In genomic region chr19:54729416-54730188, GRCh38 we compare ENCODE assay signal across 38 cellular contexts. TPM values are rescaled to one million over a fixed set of nuclear protein-coding genes. Genes with fewer than 3 reads are reported as not detected.
"Had no signal": no experiment of that assay in that cellular context is flagged by ENCODE, and none has a peak within 500 bp of the region (broad histone marks: within the 10 kb centered on the region; RNA-seq: fewer than 3 reads in every experiment).

No MANE protein-coding gene starts in this region.

- DNase-seq: activated B cell treated with CpG ODN at 0.5 μM for 24 hours; activated CD4-positive, alpha-beta memory T cell treated with anti-CD3 and anti-CD28 coated beads for 36 hours; activated CD4-positive, alpha-beta T cell treated with anti-CD3 and anti-CD28 coated beads for 4 hours; activated CD4-positive, alpha-beta T cell treated with anti-CD3 and anti-CD28 coated beads, Interleukin-2, amount 10 ng/mL, durations not matched to agents 24 days and 14 days; activated CD4-positive, alpha-beta T cell treated with anti-CD3 and anti-CD28 coated beads, Interleukin-2, amount 50 U/mL, for 1 hour; activated CD4-positive, alpha-beta T cell treated with anti-CD3 and anti-CD28 coated beads, Interleukin-2, amount 50 U/mL, for 4 hours; activated CD4-positive, CD25-positive, alpha-beta regulatory T cell treated with anti-CD3 and anti-CD28 coated beads, Interleukin-2, amount 50 U/mL, for 72 hours; activated CD8-positive, alpha-beta memory T cell treated with anti-CD3 and anti-CD28 coated beads, Interleukin-2, amount 50 U/mL, for 4 hours; activated CD8-positive, alpha-beta T cell treated with anti-CD3 and anti-CD28 coated beads for 36 hours; activated effector memory CD4-positive, alpha-beta T cell treated with anti-CD3 and anti-CD28 coated beads, Interleukin-2, amount 50 U/mL, for 16 hours; activated gamma-delta T cell treated with Interleukin-2 at 50 U/mL for 16 hours; activated naive CD4-positive, alpha-beta T cell; activated naive CD4-positive, alpha-beta T cell treated with anti-CD3 and anti-CD28 coated beads for 36 hours; activated naive CD4-positive, alpha-beta T cell treated with anti-CD3 and anti-CD28 coated beads, Interleukin-2, amount 50 U/mL, for 16 hours; activated naive CD8-positive, alpha-beta T cell treated with anti-CD3 and anti-CD28 coated beads for 36 hours; activated T-cell treated with anti-CD3 and anti-CD28 coated beads for 4 hours; activated T-cell treated with anti-CD3 and anti-CD28 coated beads, Interleukin-2, amount 50 U/mL, for 1 hour; activated T-cell treated with anti-CD3 and anti-CD28 coated beads, Interleukin-2, amount 50 U/mL, for 4 hours; activated T-cell treated with anti-CD3 and anti-CD28 coated beads, Interleukin-2, amount 50 U/mL, for 72 hours; adrenal gland; amniotic stem cell; aorta; body of pancreas; brain microvascular endothelial cell; central memory CD4-positive, alpha-beta T cell; T-helper 1 cell; T-helper 2 cell; T-helper 9 cell had no signal

- H3K27me3 Mint-ChIP-seq: activated CD4-positive, alpha-beta T cell treated with anti-CD3 and anti-CD28 coated beads, Interleukin-2, amount 10 ng/mL, durations not matched to agents 24 days and 14 days had no signal

- H3K27ac ChIP-seq: adrenal gland, body of pancreas, brain microvascular endothelial cell, breast epithelium, VCaP had no signal

- H3K27me3 ChIP-seq: adrenal gland, body of pancreas, brain microvascular endothelial cell, breast epithelium had no signal

- ATAC-seq: activated CD8-positive, alpha-beta T cell treated with anti-CD3 and anti-CD28 coated beads for 36 hours; activated naive CD4-positive, alpha-beta T cell treated with anti-CD3 and anti-CD28 coated beads, Interleukin-2, amount 50 U/mL, for 72 hours; activated T-cell treated with anti-CD3 and anti-CD28 coated beads, Interleukin-2, amount 50 U/mL, for 4 hours; activated T-cell treated with anti-CD3 and anti-CD28 coated beads, Interleukin-2, amount 50 U/mL, for 72 hours; activated T-helper 17 cell treated with anti-CD3 and anti-CD28 coated beads, Interleukin-2, amount 50 U/mL, for 72 hours; body of pancreas had no signal

- H3K9me3 ChIP-seq: adrenal gland, body of pancreas had no signal

- H3K4me3 ChIP-seq: adrenal gland, body of pancreas, breast epithelium had no signal

- H3K4me1 Mint-ChIP-seq: activated B cell treated with CpG ODN at 0.5 μM for 24 hours; activated CD4-positive, alpha-beta T cell treated with anti-CD3 and anti-CD28 coated beads, Interleukin-2, amount 10 ng/mL, durations not matched to agents 24 days and 14 days; activated naive CD8-positive, alpha-beta T cell treated with anti-CD3 and anti-CD28 coated beads for 36 hours; activated T-helper 17 cell treated with anti-CD3 and anti-CD28 coated beads, Interleukin-2, amount 50 U/mL, for 72 hours had no signal

- H3K27ac Mint-ChIP-seq: activated B cell treated with CpG ODN at 0.5 μM for 24 hours; activated CD4-positive, alpha-beta memory T cell treated with anti-CD3 and anti-CD28 coated beads for 36 hours; activated CD4-positive, alpha-beta T cell treated with anti-CD3 and anti-CD28 coated beads, Interleukin-2, amount 10 ng/mL, durations not matched to agents 24 days and 14 days; activated CD8-positive, alpha-beta T cell treated with anti-CD3 and anti-CD28 coated beads for 36 hours; activated naive CD4-positive, alpha-beta T cell treated with anti-CD3 and anti-CD28 coated beads for 36 hours; activated naive CD4-positive, alpha-beta T cell treated with anti-CD3 and anti-CD28 coated beads, Interleukin-2, amount 50 U/mL, for 72 hours; activated naive CD8-positive, alpha-beta T cell treated with anti-CD3 and anti-CD28 coated beads for 36 hours; activated T-cell treated with anti-CD3 and anti-CD28 coated beads, Interleukin-2, amount 50 U/mL, for 72 hours; activated T-helper 1 cell treated with anti-CD3 and anti-CD28 coated beads, Interleukin-12 subunit alpha, Interleukin-12 subunit beta, Interleukin-2, Interleukin-4 antibody, amounts not matched to agents 30 ng/mL and 10 ng/mL and 1 ng/mL, durations not matched to agents 14 hours and 24 hours and 36 hours; activated T-helper 17 cell treated with anti-CD3 and anti-CD28 coated beads, Interleukin-2, amount 50 U/mL, for 72 hours; T-helper 1 cell treated with Interleukin-12 subunit alpha and Interleukin-12 subunit beta and Interleukin-4 antibody, amounts not matched to agents 30 μg/mL and 1 μg/mL, for 36 hours; T-helper 2 cell treated with Interferon-gamma antibody and Interleukin-4, amounts not matched to agents 5 μg/mL and 100 μg/mL, for 36 hours had no signal

- H3K4me3 Mint-ChIP-seq: activated B cell treated with CpG ODN at 0.5 μM for 24 hours; activated CD4-positive, alpha-beta memory T cell treated with anti-CD3 and anti-CD28 coated beads for 36 hours; activated CD4-positive, alpha-beta T cell treated with anti-CD3 and anti-CD28 coated beads, Interleukin-2, amount 10 ng/mL, durations not matched to agents 24 days and 14 days; activated CD8-positive, alpha-beta T cell treated with anti-CD3 and anti-CD28 coated beads for 36 hours; activated naive CD4-positive, alpha-beta T cell treated with anti-CD3 and anti-CD28 coated beads for 36 hours; activated naive CD8-positive, alpha-beta T cell treated with anti-CD3 and anti-CD28 coated beads for 36 hours; activated T-cell treated with anti-CD3 and anti-CD28 coated beads, Interleukin-2, amount 50 U/mL, for 4 hours; activated T-cell treated with anti-CD3 and anti-CD28 coated beads, Interleukin-2, amount 50 U/mL, for 72 hours; activated T-helper 1 cell treated with anti-CD3 and anti-CD28 coated beads, Interleukin-12 subunit alpha, Interleukin-12 subunit beta, Interleukin-2, Interleukin-4 antibody, amounts not matched to agents 30 ng/mL and 10 ng/mL and 1 ng/mL, durations not matched to agents 14 hours and 24 hours and 36 hours; activated T-helper 17 cell treated with anti-CD3 and anti-CD28 coated beads, Interleukin-2, amount 50 U/mL, for 72 hours; T-helper 1 cell treated with Interleukin-12 subunit alpha and Interleukin-12 subunit beta and Interleukin-4 antibody, amounts not matched to agents 30 μg/mL and 1 μg/mL, for 36 hours; T-helper 2 cell treated with Interferon-gamma antibody and Interleukin-4, amounts not matched to agents 5 μg/mL and 100 μg/mL, for 36 hours had no signal

- H3K36me3 ChIP-seq: adrenal gland, brain microvascular endothelial cell, breast epithelium had no signal

- H3K36me3 Mint-ChIP-seq: activated CD4-positive, alpha-beta memory T cell treated with anti-CD3 and anti-CD28 coated beads for 36 hours; activated naive CD8-positive, alpha-beta T cell treated with anti-CD3 and anti-CD28 coated beads for 36 hours had no signal

- H3K9me3 Mint-ChIP-seq: activated CD4-positive, alpha-beta memory T cell treated with anti-CD3 and anti-CD28 coated beads for 36 hours; activated CD4-positive, alpha-beta T cell treated with anti-CD3 and anti-CD28 coated beads, Interleukin-2, amount 10 ng/mL, durations not matched to agents 24 days and 14 days had no signal

- H3K4me1 ChIP-seq: adrenal gland, body of pancreas, breast epithelium had no signal

RNA-seq across cellular contexts. Expression of gene KIR3DL3, which starts 5.4 kb away (rescaled TPM):
- total RNA-seq: activated B cell treated with CpG ODN at 0.5 μM for 24 hours; activated CD4-positive, alpha-beta memory T cell treated with anti-CD3 and anti-CD28 coated beads for 36 hours; activated CD4-positive, alpha-beta T cell treated with anti-CD3 and anti-CD28 coated beads, Interleukin-2, amount 10 ng/mL, durations not matched to agents 24 days and 14 days; activated CD8-positive, alpha-beta memory T cell treated with anti-CD3 and anti-CD28 coated beads for 36 hours; activated CD8-positive, alpha-beta T cell treated with anti-CD3 and anti-CD28 coated beads for 36 hours; activated naive CD4-positive, alpha-beta T cell treated with anti-CD3 and anti-CD28 coated beads for 36 hours; activated naive CD4-positive, alpha-beta T cell treated with anti-CD3 and anti-CD28 coated beads, Interleukin-2, amount 50 U/mL, for 72 hours; activated naive CD8-positive, alpha-beta T cell treated with anti-CD3 and anti-CD28 coated beads for 36 hours; activated T-cell treated with anti-CD3 and anti-CD28 coated beads, Interleukin-2, amount 50 U/mL, for 4 hours; activated T-cell treated with anti-CD3 and anti-CD28 coated beads, Interleukin-2, amount 50 U/mL, for 72 hours; activated T-helper 1 cell treated with anti-CD3 and anti-CD28 coated beads, Interleukin-12 subunit alpha, Interleukin-12 subunit beta, Interleukin-2, Interleukin-4 antibody, amounts not matched to agents 30 ng/mL and 10 ng/mL and 1 ng/mL, durations not matched to agents 14 hours and 24 hours and 36 hours; activated T-helper 17 cell treated with anti-CD3 and anti-CD28 coated beads, Interleukin-2, amount 50 U/mL, for 72 hours; adrenal gland; aorta; astrocyte; body of pancreas; breast epithelium; cardiac septum had no signal

RNA-seq across cellular contexts. Expression of gene KIR2DL3, which starts 8.7 kb away (rescaled TPM):
- total RNA-seq: activated B cell treated with CpG ODN at 0.5 μM for 24 hours; activated CD4-positive, alpha-beta memory T cell treated with anti-CD3 and anti-CD28 coated beads for 36 hours; activated CD4-positive, alpha-beta T cell treated with anti-CD3 and anti-CD28 coated beads, Interleukin-2, amount 10 ng/mL, durations not matched to agents 24 days and 14 days; activated CD8-positive, alpha-beta T cell treated with anti-CD3 and anti-CD28 coated beads for 36 hours; activated naive CD4-positive, alpha-beta T cell treated with anti-CD3 and anti-CD28 coated beads for 36 hours; activated naive CD8-positive, alpha-beta T cell treated with anti-CD3 and anti-CD28 coated beads for 36 hours; activated T-cell treated with anti-CD3 and anti-CD28 coated beads, Interleukin-2, amount 50 U/mL, for 72 hours; activated T-helper 1 cell treated with anti-CD3 and anti-CD28 coated beads, Interleukin-12 subunit alpha, Interleukin-12 subunit beta, Interleukin-2, Interleukin-4 antibody, amounts not matched to agents 30 ng/mL and 10 ng/mL and 1 ng/mL, durations not matched to agents 14 hours and 24 hours and 36 hours; activated T-helper 17 cell treated with anti-CD3 and anti-CD28 coated beads, Interleukin-2, amount 50 U/mL, for 72 hours; aorta; astrocyte; body of pancreas; breast epithelium; cardiac septum had no signal

RNA-seq across cellular contexts. Expression of gene KIR2DL1, which starts 40.0 kb away (rescaled TPM):
- total RNA-seq: activated B cell treated with CpG ODN at 0.5 μM for 24 hours; activated CD4-positive, alpha-beta memory T cell treated with anti-CD3 and anti-CD28 coated beads for 36 hours; activated CD4-positive, alpha-beta T cell treated with anti-CD3 and anti-CD28 coated beads, Interleukin-2, amount 10 ng/mL, durations not matched to agents 24 days and 14 days; activated CD8-positive, alpha-beta T cell treated with anti-CD3 and anti-CD28 coated beads for 36 hours; activated naive CD4-positive, alpha-beta T cell treated with anti-CD3 and anti-CD28 coated beads for 36 hours; activated naive CD4-positive, alpha-beta T cell treated with anti-CD3 and anti-CD28 coated beads, Interleukin-2, amount 50 U/mL, for 72 hours; activated naive CD8-positive, alpha-beta T cell treated with anti-CD3 and anti-CD28 coated beads for 36 hours; activated T-cell treated with anti-CD3 and anti-CD28 coated beads, Interleukin-2, amount 50 U/mL, for 4 hours; activated T-helper 1 cell treated with anti-CD3 and anti-CD28 coated beads, Interleukin-12 subunit alpha, Interleukin-12 subunit beta, Interleukin-2, Interleukin-4 antibody, amounts not matched to agents 30 ng/mL and 10 ng/mL and 1 ng/mL, durations not matched to agents 14 hours and 24 hours and 36 hours; activated T-helper 17 cell treated with anti-CD3 and anti-CD28 coated beads, Interleukin-2, amount 50 U/mL, for 72 hours; adrenal gland; aorta; astrocyte; body of pancreas; breast epithelium; cardiac septum had no signal
